Comparison of ENCODE assay signal across 8 cellular contexts in genomic region chr1:224170748-224171478, GRCh38. TPM values are rescaled to one million over a fixed set of nuclear protein-coding genes. Genes with fewer than 3 reads are reported as not detected.
DNase-seq lines count a peak whose midpoint lies in the region; ATAC-seq and TF ChIP-seq lines count a peak whose summit lies in the region.
"Had no signal": no experiment of that assay in that cellular context is flagged by ENCODE, and none has a peak within 500 bp of the region (broad histone marks: within the 10 kb centered on the region; RNA-seq: fewer than 3 reads in every experiment).

No MANE protein-coding gene starts in this region.

- H3K9me3 Mint-ChIP-seq in MCF 10A (ENCODE audit: unreplicated experiment): no peaks in the 10 kb centered on the region

- H3K4me1 Mint-ChIP-seq in MCF 10A (ENCODE audit: insufficient read depth, unreplicated experiment): peaks cover 12% of the 10 kb centered on the region

- CTCF ChIA-PET in MCF 10A (lab: Yijun Ruan, JAX): interaction anchor here (0.6 to 3.2 kb wide), 21 partner anchors 8 to 262 kb away, joined by 3 to 16 read pairs (median 4); no protein-coding TSS in a partner anchor

- no peak overlapping the region for H3K23ac ChIP-seq in mesendoderm (ENCODE audit: low read length)

- H2AK5ac ChIP-seq in mesendoderm (ENCODE audit: low read length): no peak overlapping the region

- TF ChIP-seq CTCF in GM12872 (IDR thresholded peaks at IDR 0.05; ENCODE audit: insufficient read depth, low read depth, low read length) (peak; percentile 57), MCF 10A (IDR thresholded peaks at IDR 0.05; ENCODE audit: unreplicated experiment) (peak; percentile 32)

- peak; percentile 16 for DNase-seq in NCI-H460 (ENCODE audit: extremely low read depth, low read depth)
- peak; percentile 71 for DNase-seq in MCF 10A (ENCODE audit: unreplicated experiment)
- DNase-seq in mesendoderm: peak; percentile 65
- no peak for DNase-seq in NCI-H1694 (lab: John Stamatoyannopoulos, UW)
- DNase-seq in stimulated activated CD4-positive, alpha-beta T cell treated with anti-CD3 and anti-CD28 coated beads, Interleukin-12 subunit alpha, Interleukin-12 subunit beta, amount 100 ng/mL, for 4 hours: no peak

- H3K4me1 ChIP-seq in mesendoderm (ENCODE audit: control insufficient read depth, low read depth, low read length): no peaks in the 10 kb centered on the region

- intact Hi-C loops in MCF 10A (cut with micrococcal nuclease): loop anchor here (1.0 to 5.0 kb wide), 2 partner anchors 162 to 474 kb away; no protein-coding TSS in a partner anchor

- no peak overlapping the region for H3K9ac ChIP-seq in mesendoderm (ENCODE audit: low read length)

- no peak overlapping the region for H2BK15ac ChIP-seq in mesendoderm (replicated peaks; ENCODE audit: low read depth)

- no peak overlapping the region for H3K4me3 ChIP-seq in mesendoderm (ENCODE audit: low read length)
- H3K4me3 ChIP-seq: skin epidermis had no signal

- no CpG with 5 or more reads among the region's 9 CpGs for WGBS in mesendoderm (ENCODE audit: extremely low coverage, insufficient coverage, low lambda C conversion rate)

- H3K36me3 ChIP-seq in mesendoderm (ENCODE audit: control insufficient read depth, insufficient read depth, low read length): no peaks in the 10 kb centered on the region

- H3K56ac ChIP-seq in mesendoderm (ENCODE audit: low read length): no peak overlapping the region

- no peak overlapping the region for H3K4ac ChIP-seq in mesendoderm (ENCODE audit: low read depth, low read length)

- no peak overlapping the region for H3K18ac ChIP-seq in mesendoderm (ENCODE audit: low read length)

- no peak overlapping the region for H4K5ac ChIP-seq in mesendoderm (ENCODE audit: low read length)

- H3K4me2 ChIP-seq in mesendoderm (ENCODE audit: low read length): no peak overlapping the region

- H2BK120ac ChIP-seq in mesendoderm (ENCODE audit: low read depth, low read length): no peak overlapping the region

- no peaks in the 10 kb centered on the region for H3K79me1 ChIP-seq in mesendoderm (ENCODE audit: low read length)

- no peak overlapping the region for H2BK5ac ChIP-seq in mesendoderm (ENCODE audit: low read length)

- no peak overlapping the region for H3K27ac Mint-ChIP-seq in MCF 10A (ENCODE audit: low read depth, unreplicated experiment)

- no peaks in the 10 kb centered on the region for H3K27me3 ChIP-seq in mesendoderm (ENCODE audit: insufficient read depth, low read length, poor library complexity)

- no peak overlapping the region for H3K27ac ChIP-seq in mesendoderm (ENCODE audit: low read depth, low read length)

- no peak for ATAC-seq in HG02678 (IDR thresholded peaks at IDR 0.05; ENCODE audit: unreplicated experiment)

- H3K4me3 Mint-ChIP-seq in MCF 10A (ENCODE audit: unreplicated experiment): no peak overlapping the region

- peaks cover 6% of the 10 kb centered on the region for H3K36me3 Mint-ChIP-seq in MCF 10A (ENCODE audit: insufficient read depth, unreplicated experiment)

- peaks cover 25% of the 10 kb centered on the region for H3K27me3 Mint-ChIP-seq in MCF 10A (ENCODE audit: insufficient read depth, unreplicated experiment)

- H3K79me2 ChIP-seq in mesendoderm (ENCODE audit: control insufficient read depth, insufficient read depth, low read length): no peaks in the 10 kb centered on the region

- POLR2A ChIA-PET in MCF 10A (lab: Yijun Ruan, JAX): interaction anchor here (0.5 to 2.7 kb wide), 5 partner anchors 13 to 78 kb away, joined by 3 to 16 read pairs (median 7); partner anchors contain the start of gene DEGS1

- no peak overlapping the region for H4K8ac ChIP-seq in mesendoderm (ENCODE audit: low read depth, low read length)

- no TSS peak for BruUV-seq in MCF 10A (replicated peaks; lab: Mats Ljungman, UMichigan)

RNA-seq across cellular contexts. Expression of gene DEGS1, which starts 12.1 kb away (rescaled TPM):
- total RNA-seq in NCI-H460 (2014; rRNA removed; shearing (Covaris generic)): 69.4 and 83.6 TPM in 2 replicates
- polyA plus RNA-seq in NCI-H460 (2014; cell fraction: nucleus; rRNA removed): 52.7 and 79.0 TPM in 2 replicates
- total RNA-seq in MCF 10A (2022): 99.1 and 118 TPM in 2 replicates
- 31.0 TPM for polyA plus RNA-seq in mesendoderm (2013, experiment 1 of 2)
- polyA plus RNA-seq in mesendoderm (2013, experiment 2 of 2): 31.1 TPM

RNA-seq across cellular contexts. Expression of gene FBXO28, which starts 57.0 kb away (rescaled TPM):
- total RNA-seq in NCI-H460 (2014; rRNA removed; shearing (Covaris generic)): 58.8 and 64.1 TPM in 2 replicates
- polyA plus RNA-seq in NCI-H460 (2014; cell fraction: nucleus; rRNA removed): 18.9 and 24.9 TPM in 2 replicates
- 97.6 and 110 TPM in 2 replicates for total RNA-seq in MCF 10A (2022)
- polyA plus RNA-seq in mesendoderm (2013, experiment 1 of 2): 22.1 TPM
- polyA plus RNA-seq in mesendoderm (2013, experiment 2 of 2): 22.0 TPM

Comparison
In these comparisons a context has a peak if more than half of its experiments do, and no peak if none do; other contexts are left out.
1. DNase-seq: peak in NCI-H460 (single experiment), MCF 10A (single experiment) and mesendoderm (single experiment); none in NCI-H1694 (single experiment) and stimulated activated CD4-positive, alpha-beta T cell treated with anti-CD3 and anti-CD28 coated beads, Interleukin-12 subunit alpha, Interleukin-12 subunit beta, amount 100 ng/mL, for 4 hours (single experiment).